Comparison of ENCODE assay signal across 21 cellular contexts in the genomic region with DNA sequence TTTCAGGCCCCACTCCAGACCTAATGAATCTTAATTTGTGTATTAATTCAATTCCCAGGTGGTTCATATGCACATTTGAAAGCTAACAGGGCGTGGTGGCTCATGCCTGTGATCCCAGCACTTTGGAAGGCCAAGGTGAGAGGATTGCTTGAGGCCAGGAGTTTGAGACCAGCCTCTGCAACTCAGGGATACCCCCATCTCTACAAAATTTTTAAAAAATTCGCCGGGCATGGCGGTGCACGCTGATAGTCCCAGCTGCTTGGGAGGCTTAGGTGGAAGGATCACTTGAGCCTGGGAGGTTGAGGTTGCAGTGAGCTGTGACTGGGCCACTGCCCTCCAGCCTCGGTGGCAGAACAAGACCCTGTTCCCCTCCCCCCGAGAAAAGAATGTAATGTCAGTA.
"Had no signal": no experiment of that assay in that cellular context is flagged by ENCODE, and none has a peak within 500 bp of the region (broad histone marks: within the 10 kb centered on the region; RNA-seq: fewer than 3 reads in every experiment).

No MANE protein-coding gene starts in this region.

- H3K4me1 ChIP-seq: colonic mucosa had no signal

- H3K4me3 ChIP-seq: colonic mucosa, esophagus muscularis mucosa, gastrocnemius medialis, lung, neural progenitor cell, right lobe of liver, skin epidermis, thoracic aorta, upper lobe of left lung had no signal

- H2AFZ ChIP-seq: neural progenitor cell had no signal

- DNase-seq: activated B cell treated with CpG ODN at 0.5 μM for 24 hours; activated CD4-positive, alpha-beta T cell treated with anti-CD3 and anti-CD28 coated beads for 36 hours; activated CD4-positive, alpha-beta T cell treated with anti-CD3 and anti-CD28 coated beads, Interleukin-2, amount 50 U/mL, for 4 hours; activated effector memory CD4-positive, alpha-beta T cell treated with anti-CD3 and anti-CD28 coated beads, Interleukin-2, amount 50 U/mL, for 16 hours; activated naive CD4-positive, alpha-beta T cell treated with anti-CD3 and anti-CD28 coated beads, Interleukin-2, amount 50 U/mL, for 16 hours; colonic mucosa; gastrocnemius medialis; left colon; naive B cell; right lobe of liver; stimulated activated CD4-positive, alpha-beta T cell treated with anti-CD3 and anti-CD28 coated beads, Interleukin-2, amount 100 ng/mL, for 24 hours; T-helper 1 cell; T-helper 9 cell; upper lobe of left lung had no signal

- H3K27ac Mint-ChIP-seq: activated B cell treated with CpG ODN at 0.5 μM for 24 hours; neural progenitor cell; stimulated activated memory B cell treated with anti-CD40 and anti-IgM and Interleukin-4, amounts not matched to agents 10 μg/mL and 1 μg/mL and 100 μg/mL, for 72 hours had no signal

- ATAC-seq: activated CD4-positive, alpha-beta T cell treated with anti-CD3 and anti-CD28 coated beads for 36 hours; gastrocnemius medialis; left colon; right lobe of liver; stimulated activated memory B cell treated with anti-CD40 and anti-IgM and Interleukin-4, amounts not matched to agents 10 μg/mL and 1 μg/mL and 100 μg/mL, for 72 hours had no signal

- H3K27me3 Mint-ChIP-seq: activated B cell treated with CpG ODN at 0.5 μM for 24 hours; activated CD4-positive, alpha-beta T cell treated with anti-CD3 and anti-CD28 coated beads for 36 hours; central memory CD8-positive, alpha-beta T cell; naive B cell; stimulated activated memory B cell treated with anti-CD40 and anti-IgM and Interleukin-4, amounts not matched to agents 10 μg/mL and 1 μg/mL and 100 μg/mL, for 72 hours had no signal

- H3K27ac ChIP-seq: colonic mucosa, gastrocnemius medialis, neural progenitor cell, right lobe of liver, skin epidermis, thoracic aorta had no signal

- H3K27me3 ChIP-seq: colonic mucosa, esophagus muscularis mucosa, gastrocnemius medialis, neural progenitor cell, right lobe of liver, upper lobe of left lung had no signal

- H3K36me3 ChIP-seq: neural progenitor cell had no signal

- H3K4me3 Mint-ChIP-seq: activated B cell treated with CpG ODN at 0.5 μM for 24 hours; activated CD4-positive, alpha-beta T cell treated with anti-CD3 and anti-CD28 coated beads for 36 hours; central memory CD8-positive, alpha-beta T cell; neural progenitor cell; stimulated activated memory B cell treated with anti-CD40 and anti-IgM and Interleukin-4, amounts not matched to agents 10 μg/mL and 1 μg/mL and 100 μg/mL, for 72 hours had no signal

- H3K9ac ChIP-seq: neural progenitor cell had no signal

- H3K9me3 Mint-ChIP-seq: activated B cell treated with CpG ODN at 0.5 μM for 24 hours; central memory CD8-positive, alpha-beta T cell; naive B cell; neural progenitor cell; stimulated activated memory B cell treated with anti-CD40 and anti-IgM and Interleukin-4, amounts not matched to agents 10 μg/mL and 1 μg/mL and 100 μg/mL, for 72 hours had no signal

- H3K9me3 ChIP-seq: colonic mucosa, esophagus muscularis mucosa, gastrocnemius medialis, right lobe of liver, thoracic aorta, upper lobe of left lung had no signal
